In genomic region chr21:26288033-26288432, GRCh38 we compare ENCODE assay signal across 28 cellular contexts.
"Had no signal": no experiment of that assay in that cellular context is flagged by ENCODE, and none has a peak within 500 bp of the region (broad histone marks: within the 10 kb centered on the region; RNA-seq: fewer than 3 reads in every experiment).

No MANE protein-coding gene starts in this region.

- ATAC-seq: activated CD4-positive, alpha-beta T cell treated with anti-CD3 and anti-CD28 coated beads for 36 hours; activated CD8-positive, alpha-beta memory T cell treated with anti-CD3 and anti-CD28 coated beads, Interleukin-2, amount 10 ng/mL, durations not matched to agents 7 days and 5 days; activated CD8-positive, alpha-beta T cell treated with anti-CD3 and anti-CD28 coated beads, Interleukin-2, amount 10 ng/mL, durations not matched to agents 7 days and 5 days; activated naive CD4-positive, alpha-beta T cell treated with anti-CD3 and anti-CD28 coated beads, Interleukin-2, amount 50 U/mL, for 72 hours; esophagus mucosa; foreskin keratinocyte; gastrocnemius medialis; T-helper 17 cell had no signal

- H3K27ac ChIP-seq: ascending aorta, breast epithelium, cardiac muscle cell, coronary artery, dorsolateral prefrontal cortex, foreskin keratinocyte, gastrocnemius medialis had no signal

- H3K27me3 ChIP-seq: ascending aorta, breast epithelium, cardiac muscle cell, dorsolateral prefrontal cortex, foreskin keratinocyte, gastrocnemius medialis had no signal

- H3K4me1 ChIP-seq: ascending aorta, breast epithelium, foreskin keratinocyte, gastrocnemius medialis had no signal

- H3K9me3 ChIP-seq: ascending aorta, breast epithelium, gastrocnemius medialis had no signal

- H3K36me3 ChIP-seq: ascending aorta, breast epithelium, cardiac muscle cell, gastrocnemius medialis had no signal

- H3K4me3 ChIP-seq: ascending aorta, breast epithelium, cardiac muscle cell, coronary artery, dorsolateral prefrontal cortex, gastrocnemius medialis had no signal

- DNase-seq: activated CD4-positive, alpha-beta memory T cell treated with anti-CD3 and anti-CD28 coated beads for 36 hours; activated CD4-positive, alpha-beta T cell treated with anti-CD3 and anti-CD28 coated beads for 36 hours; activated CD4-positive, alpha-beta T cell treated with anti-CD3 and anti-CD28 coated beads, Interleukin-2, amount 10 ng/mL, durations not matched to agents 24 days and 14 days; activated CD4-positive, CD25-positive, alpha-beta regulatory T cell; activated CD4-positive, CD25-positive, alpha-beta regulatory T cell treated with anti-CD3 and anti-CD28 coated beads, Interleukin-2, amount 50 U/mL, for 72 hours; activated CD8-positive, alpha-beta memory T cell treated with anti-CD3 and anti-CD28 coated beads, Interleukin-2, amount 10 ng/mL, durations not matched to agents 7 days and 5 days; activated CD8-positive, alpha-beta memory T cell treated with anti-CD3 and anti-CD28 coated beads, Interleukin-2, amount 50 U/mL, for 4 hours; activated CD8-positive, alpha-beta T cell treated with anti-CD3 and anti-CD28 coated beads, Interleukin-2, amount 10 ng/mL, durations not matched to agents 7 days and 5 days; activated effector memory CD4-positive, alpha-beta T cell treated with anti-CD3 and anti-CD28 coated beads, Interleukin-2, amount 50 U/mL, for 16 hours; activated naive CD4-positive, alpha-beta T cell; activated naive CD4-positive, alpha-beta T cell treated with anti-CD3 and anti-CD28 coated beads, Interleukin-2, amount 10 ng/mL, durations not matched to agents 7 days and 5 days; activated naive CD8-positive, alpha-beta T cell treated with anti-CD3 and anti-CD28 coated beads, Interleukin-2, amount 10 ng/mL, durations not matched to agents 7 days and 5 days; activated T-cell treated with anti-CD3 and anti-CD28 coated beads, Interleukin-2, amount 50 U/mL, for 1 hour; activated T-cell treated with anti-CD3 and anti-CD28 coated beads, Interleukin-2, amount 50 U/mL, for 48 hours; dorsolateral prefrontal cortex; effector memory CD4-positive, alpha-beta T cell; endodermal cell; foreskin keratinocyte; gastrocnemius medialis; T-helper 1 cell; T-helper 17 cell; T1000 had no signal
